ENCODE assay signal across 8 cellular contexts in the genomic region with DNA sequence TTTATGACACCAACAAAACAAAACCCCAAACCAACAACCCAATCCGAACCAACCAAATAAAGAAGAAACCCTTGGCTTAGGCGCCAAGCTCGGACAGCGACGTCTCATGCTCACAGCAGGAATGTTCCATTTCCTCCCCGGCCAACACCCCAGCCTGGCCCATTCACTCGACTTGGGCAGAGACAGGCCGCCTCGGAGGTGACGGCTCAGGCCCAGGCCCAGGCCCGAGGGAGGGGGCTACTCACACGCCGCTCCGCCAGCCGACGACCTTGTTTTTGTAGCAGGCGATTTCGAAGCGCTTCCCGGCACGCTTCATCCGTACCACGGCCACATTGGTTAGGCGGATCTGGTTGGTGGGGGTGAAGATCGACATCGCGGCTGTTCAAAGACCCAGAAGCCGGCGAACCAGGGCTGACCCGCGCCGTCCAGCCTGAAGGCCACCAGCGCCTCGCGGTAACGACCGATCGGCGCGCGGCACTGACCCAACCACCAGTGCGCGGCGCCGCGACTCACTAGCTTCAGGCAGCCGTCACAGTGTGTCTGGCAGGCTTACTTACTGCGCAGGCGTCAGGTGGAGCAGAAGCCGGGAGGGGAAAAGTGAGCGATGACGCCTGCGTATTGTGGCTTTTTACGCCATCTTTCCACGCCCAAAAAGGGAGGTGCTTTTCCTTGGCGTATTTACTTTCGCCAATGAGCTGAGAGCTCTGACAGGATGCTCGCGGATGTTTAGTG. TPM values are rescaled to one million over a fixed set of nuclear protein-coding genes. Genes with fewer than 3 reads are reported as not detected.
DNase-seq lines count a peak whose midpoint lies in the region; ATAC-seq and TF ChIP-seq lines count a peak whose summit lies in the region.
"Not testable (repeated sequence)": the region's sequence is repeated elsewhere in the genome, so short reads cannot be mapped to it uniquely, and the experiment has no call there.

A gene (minus strand): TSS at position 542 of the 732 bp plus-strand sequence. CDS start 169 bp downstream, at position 373.

- H3K36me3 ChIP-seq in ACC112 (ENCODE audit: insufficient read depth, low read length); breast epithelium: not testable (repeated sequence)
- H3K36me3 ChIP-seq in skeletal muscle tissue (ENCODE audit: control insufficient read depth in 3 of 3, insufficient read depth in 3 of 3, low read length in 3 of 3) = peaks cover 10 to 17% (median 16%) of the 10 kb centered on the region in 3 donors

- ATAC-seq in GM18868 (IDR thresholded peaks at IDR 0.05; ENCODE audit: unreplicated experiment) (peak; percentile 62), HG03135 (IDR thresholded peaks at IDR 0.05; ENCODE audit: unreplicated experiment) (peak; percentile 63)

- TF ChIP-seq POLR2A in breast epithelium (IDR thresholded peaks at IDR 0.05) = peak; percentile 97

- H2AFZ ChIP-seq in ACC112 (ENCODE audit: low read length, unreplicated experiment) = peak within 1 kb of the TSS; percentile 78

- peak; percentile 29 for TF ChIP-seq CTCF in VCaP (conservative IDR thresholded peaks at IDR 0.05)
- not testable (repeated sequence) for TF ChIP-seq CTCF in breast epithelium (IDR thresholded peaks at IDR 0.05)

- peaks cover 32% of the 10 kb centered on the region for H3K79me2 ChIP-seq in ACC112 (ENCODE audit: control insufficient read depth, insufficient read depth, low read length, unreplicated experiment)

- peak within 1 kb of the TSS; percentile 94 for H3K4me3 ChIP-seq in ACC112 (ENCODE audit: low read depth, low read length)
- peak within 1 kb of the TSS; percentile 63 to 83 (median 78) for H3K4me3 ChIP-seq in breast epithelium
- H3K4me3 ChIP-seq in iPS-18c (ENCODE audit: insufficient read depth, low read depth, low read length) = peak within 1 kb of the TSS; percentile 75
- H3K4me3 ChIP-seq in skeletal muscle tissue (ENCODE audit: low read length in 3 of 3) = peak within 1 kb of the TSS; percentile 78 to 87 (median 85)

- peak within 1 kb of the TSS; percentile 92 to 96 (median 95) for H3K9ac ChIP-seq in skeletal muscle tissue (ENCODE audit: low read depth in 1 of 3, low read length in 3 of 3)

- not testable (repeated sequence) for H3K27me3 ChIP-seq in ACC112 (ENCODE audit: insufficient read depth, low read length); breast epithelium; skeletal muscle tissue (ENCODE audit: control insufficient read depth in 3 of 3, insufficient read depth in 3 of 3, low read length in 3 of 3)

- not testable (repeated sequence) for H3K9me3 ChIP-seq in breast epithelium; iPS-18c (ENCODE audit: control insufficient read depth, insufficient read depth, low read length); skeletal muscle tissue (ENCODE audit: control insufficient read depth in 3 of 3, low read length in 3 of 3)

- not testable (repeated sequence) for H3K4me1 ChIP-seq in ACC112 (ENCODE audit: control insufficient read depth, insufficient read depth, low read length, unreplicated experiment); breast epithelium; skeletal muscle tissue (ENCODE audit: control insufficient read depth in 3 of 3, insufficient read depth in 3 of 3, low read length in 3 of 3)

- H3K27ac ChIP-seq in ACC112 (ENCODE audit: low read depth, low read length) = peak within 1 kb of the TSS; percentile 93
- H3K27ac ChIP-seq in VCaP = peak within 1 kb of the TSS; percentile 82
- H3K27ac ChIP-seq in breast epithelium = peak within 1 kb of the TSS; percentile 98 to 99
- H3K27ac ChIP-seq in skeletal muscle tissue (ENCODE audit: low read depth, low read length) = peak within 1 kb of the TSS; percentile 99

- intact Hi-C loops in breast epithelium (cut with DNase I; ENCODE audit: low total_unique reads) = not testable (repeated sequence)

- DNase-seq in NCI-H2196 treated with DMSO at 0.1 percent for 48 hours (lab: John Stamatoyannopoulos, UW; ENCODE audit: unreplicated experiment) = peak; percentile 95
- DNase-seq in breast epithelium (ENCODE audit: low spot score in 2 of 2) = peak; percentile 91 to 97

RNA-seq across cellular contexts. Expression of the gene that starts here (rescaled TPM):
- total RNA-seq in breast epithelium = 100 to 1,000 TPM; 116 to 183 (median 124) TPM
- total RNA-seq in skeletal muscle tissue = 98.6 TPM

Comparison
In these comparisons a context has a peak if more than half of its experiments do, and no peak if none do; other contexts are left out.
1. Peak in every context shown above with its lines: DNase-seq, ATAC-seq, H3K4me3 ChIP-seq and H3K27ac ChIP-seq.